ENCODE assay signal across 22 cellular contexts in the genomic region with DNA sequence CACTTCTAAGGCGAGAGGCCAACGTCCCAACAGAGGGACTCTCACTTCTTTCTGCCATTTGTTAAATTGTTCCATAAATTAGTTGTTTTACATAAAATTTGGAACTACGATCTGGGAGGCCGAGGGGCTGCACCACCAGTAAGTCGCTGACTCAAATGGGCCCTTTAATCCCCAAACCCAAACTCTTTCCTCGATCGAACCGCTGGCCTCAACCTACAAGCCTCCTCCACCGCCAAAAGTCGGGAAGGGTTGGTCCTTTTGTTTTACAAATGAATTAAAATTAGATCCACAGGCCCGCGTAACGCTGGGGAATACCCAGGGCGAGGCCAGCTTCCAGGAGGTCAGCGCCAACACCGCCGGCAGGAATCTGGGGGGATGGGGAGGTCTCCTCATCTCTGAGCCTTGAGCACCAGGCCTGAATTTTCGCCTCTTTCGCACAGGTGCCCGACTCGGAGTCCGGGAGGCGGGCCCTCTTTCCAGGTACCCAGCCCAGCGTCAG. TPM values are rescaled to one million over a fixed set of nuclear protein-coding genes. Genes with fewer than 3 reads are reported as not detected.
"Had no signal": no experiment of that assay in that cellular context is flagged by ENCODE, and none has a peak within 500 bp of the region (broad histone marks: within the 10 kb centered on the region; RNA-seq: fewer than 3 reads in every experiment).

No MANE protein-coding gene starts in this region.

- H3K36me3 ChIP-seq: SJSA1, upper lobe of left lung had no signal

- H3K27ac ChIP-seq: SJSA1, skin epidermis, upper lobe of left lung had no signal

- ATAC-seq: activated CD4-positive, CD25-positive, alpha-beta regulatory T cell treated with anti-CD3 and anti-CD28 coated beads, Interleukin-2, amount 50 U/mL, for 24 hours; activated naive CD8-positive, alpha-beta T cell treated with anti-CD3 and anti-CD28 coated beads, Interleukin-2, amount 50 U/mL, for 24 hours; effector memory CD8-positive, alpha-beta T cell had no signal

- DNase-seq: activated CD4-positive, alpha-beta T cell treated with anti-CD3 and anti-CD28 coated beads, Interleukin-2, amount 50 U/mL, for 4 hours; activated naive CD4-positive, alpha-beta T cell treated with anti-CD3 and anti-CD28 coated beads for 36 hours; activated naive CD8-positive, alpha-beta T cell treated with anti-CD3 and anti-CD28 coated beads, Interleukin-2, amount 50 U/mL, for 24 hours; aorta; effector memory CD8-positive, alpha-beta T cell; head of caudate nucleus; immature natural killer cell; midbrain; stimulated activated CD4-positive, alpha-beta T cell treated with anti-CD3 and anti-CD28 coated beads, Interleukin-15, amount 100 ng/mL, for 24 hours; stimulated activated CD4-positive, alpha-beta T cell treated with anti-CD3 and anti-CD28 coated beads, Interleukin-4, amount 100 ng/mL, for 1 hour; stimulated activated naive CD4-positive, alpha-beta T cell treated with Interleukin-2 at 50 U/mL for 16 hours had no signal

- H3K9me3 ChIP-seq: SJSA1, upper lobe of left lung had no signal

- H3K4me3 ChIP-seq: SJSA1, upper lobe of left lung had no signal

- H3K4me1 ChIP-seq: SJSA1 had no signal

RNA-seq across cellular contexts. Expression of gene FOXI2, which starts 1.2 kb away (rescaled TPM):
- total RNA-seq: activated naive CD4-positive, alpha-beta T cell treated with anti-CD3 and anti-CD28 coated beads for 36 hours; activated T-helper 2 cell treated with anti-CD3 and anti-CD28 coated beads, Interferon-gamma antibody, Interleukin-2, Interleukin-4, amounts not matched to agents 10 μg/mL and 5 μg/mL and 100 μg/mL, durations not matched to agents 14 hours and 24 hours and 36 hours; cerebellum; epithelial cell of proximal tubule; frontal cortex; lung microvascular endothelial cell; myocyte; SJSA1 had no signal
- polyA plus RNA-seq: aorta, immature natural killer cell, right cardiac atrium had no signal
